In the genomic region with DNA sequence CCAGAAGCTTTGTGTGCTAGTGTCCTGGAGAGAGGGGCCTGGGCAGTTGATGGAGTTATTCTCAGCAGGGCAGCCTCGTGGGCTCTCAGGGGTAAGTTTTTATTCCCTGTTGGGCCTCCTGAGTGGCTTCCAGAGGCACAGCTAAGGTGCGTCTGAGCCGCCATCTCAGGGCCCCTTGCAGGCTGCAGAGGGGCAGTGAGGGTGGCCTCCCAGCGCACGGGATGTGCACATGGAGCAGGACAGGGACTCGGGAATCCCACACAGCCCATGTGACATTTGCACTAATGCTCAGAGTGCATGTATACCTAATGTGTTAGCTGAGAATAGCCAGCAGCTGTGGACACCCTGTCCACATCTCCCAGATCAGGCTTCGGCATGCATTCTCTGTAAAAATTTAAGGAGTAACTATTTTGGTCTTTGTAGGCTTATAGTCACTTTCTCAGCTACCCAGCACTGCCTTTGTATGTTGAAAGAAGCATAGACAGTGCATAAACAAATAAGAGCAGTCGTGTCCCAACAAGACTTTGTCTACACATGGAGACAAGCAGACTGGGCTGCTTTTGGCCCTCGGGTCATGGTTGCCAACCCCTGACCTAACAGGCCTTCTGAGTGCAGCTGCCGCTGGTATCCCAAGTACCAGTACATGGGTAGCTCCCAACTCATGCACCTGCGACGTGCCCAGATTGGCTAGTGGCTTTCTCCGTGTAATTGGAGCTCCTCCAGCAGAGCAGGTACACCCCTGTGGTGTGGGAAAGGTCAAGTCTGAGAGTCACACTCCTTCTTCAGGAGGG, we compare ENCODE assay signal across 19 cellular contexts. TPM values are rescaled to one million over a fixed set of nuclear protein-coding genes. Genes with fewer than 3 reads are reported as not detected.
DNase-seq lines count a peak whose midpoint lies in the region; ATAC-seq and TF ChIP-seq lines count a peak whose summit lies in the region.
"Had no signal": no experiment of that assay in that cellular context is flagged by ENCODE, and none has a peak within 500 bp of the region (broad histone marks: within the 10 kb centered on the region; RNA-seq: fewer than 3 reads in every experiment).

No MANE protein-coding gene starts in this region.

- no peaks in the 10 kb centered on the region for H3K4me1 ChIP-seq in H9 (ENCODE audit: insufficient read depth, low read length)

- no peak overlapping the region for H3K56ac ChIP-seq in H9 (ENCODE audit: insufficient read length, low read depth, low read length)

- no peak overlapping the region for H3K18ac ChIP-seq in H9 (ENCODE audit: insufficient read length, low read depth, low read length)

- H2AFZ ChIP-seq in H9 (ENCODE audit: low read length): no peak overlapping the region

- no peaks in the 10 kb centered on the region; the same call in 1 of the 2 replicates for H3K79me2 ChIP-seq in H9 (ENCODE audit: insufficient read depth, low read length)

- DNase-seq in H9 (peak; percentile 27), MCF 10A (ENCODE audit: unreplicated experiment) (peak; percentile 56), mesenteric fat pad (ENCODE audit: low spot score) (peak; percentile 82), pons (ENCODE audit: low spot score) (no peak), cortex of kidney (lab: John Stamatoyannopoulos, UW) (no peak)
- DNase-seq: ACHN, C1 segment of cervical spinal cord, DMS79 treated with DMSO at 0.1 percent for 48 hours, HCEC 1CT, MV-4-11, NCI-H187, NCI-H2107, NCI-H226, NCI-H524, PC-3, RPMI8226 had no signal

- no peak overlapping the region for H3K27ac ChIP-seq in H9 (ENCODE audit: insufficient read length, low read depth, low read length)

- no peak overlapping the region for H3T11ph ChIP-seq in H9 (ENCODE audit: low read length)

- no peak overlapping the region for H2BK20ac ChIP-seq in H9 (ENCODE audit: low read depth, low read length, poor library complexity, severe bottlenecking)

- H3K14ac ChIP-seq in H9 (ENCODE audit: insufficient read depth, low read length): no peak overlapping the region

- ATAC-seq in esophagus mucosa (peak; percentile 50), GM18498 (IDR thresholded peaks at IDR 0.05; ENCODE audit: unreplicated experiment) (no peak)
- ATAC-seq: K562, PC-3 had no signal

- H3K9me3 ChIP-seq in H9 (ENCODE audit: control insufficient read depth, low read depth, low read length): no peaks in the 10 kb centered on the region

- H2BK12ac ChIP-seq in H9 (ENCODE audit: insufficient read length, low read depth, low read length): no peak overlapping the region

- no peaks in the 10 kb centered on the region; the same call in 1 of the 2 replicates for H3K27me3 ChIP-seq in H9 (ENCODE audit: insufficient read depth, low read length)

- H2BK5ac ChIP-seq in H9 (ENCODE audit: insufficient read length, low read length): no peak overlapping the region

- no peak overlapping the region for H4K5ac ChIP-seq in H9 (ENCODE audit: insufficient read length, low read depth, low read length)

- POLR2A ChIA-PET in MCF 10A (lab: Yijun Ruan, JAX): interaction anchor here (0.6 to 1.9 kb wide), 7 partner anchors 9 to 229 kb away, joined by 3 to 6 read pairs (median 3); no protein-coding TSS in a partner anchor

- no peak overlapping the region for H3K23ac ChIP-seq in H9 (ENCODE audit: insufficient read length, low read depth, low read length)

- H3K9ac ChIP-seq in H9 (ENCODE audit: extremely low read depth, insufficient read length, low read length): no peak overlapping the region

- TF ChIP-seq CTCF in H9 (conservative IDR thresholded peaks at IDR 0.05) (no peak), MCF 10A (IDR thresholded peaks at IDR 0.05; ENCODE audit: unreplicated experiment) (no peak)

- H4K20me1 ChIP-seq in H9 (ENCODE audit: control insufficient read depth, insufficient read depth, insufficient read length): no peaks in the 10 kb centered on the region

- H3K4me1 Mint-ChIP-seq in H9 (peaks cover 16 to 26% of the 10 kb centered on the region in 2 experiments), MCF 10A (ENCODE audit: insufficient read depth, unreplicated experiment) (peaks cover 21% of the 10 kb centered on the region)

- no peaks in the 10 kb centered on the region for H3K23me2 ChIP-seq in H9 (ENCODE audit: insufficient read length, low read depth, low read length, poor library complexity, severe bottlenecking)

- no peak overlapping the region for H2BK120ac ChIP-seq in H9 (ENCODE audit: low read depth, low read length, poor library complexity, severe bottlenecking)

- no peak overlapping the region for H4K91ac ChIP-seq in H9 (ENCODE audit: insufficient read length, low read depth, low read length)

- no peaks in the 10 kb centered on the region for H3K79me1 ChIP-seq in H9 (ENCODE audit: insufficient read depth, low read depth, low read length, poor library complexity, severe bottlenecking)

- no peak overlapping the region for H2AK5ac ChIP-seq in H9 (ENCODE audit: insufficient read length, low read length)

- no peak overlapping the region for H3K4ac ChIP-seq in H9 (ENCODE audit: low read depth, low read length)

- no TSS peak for BruUV-seq in MCF 10A (replicated peaks; lab: Mats Ljungman, UMichigan)

- CTCF ChIA-PET in MCF 10A (lab: Yijun Ruan, JAX): interaction anchor here (0.5 to 8.2 kb wide), 9 partner anchors 12 to 166 kb away, joined by 3 to 56 read pairs (median 4); a partner anchor contains a TSS

- H2BK15ac ChIP-seq in H9 (ENCODE audit: low read depth, low read length): no peak overlapping the region

- peaks cover 0 to 2% of the 10 kb centered on the region in 2 experiments; a peak in 2 of 5 replicates for H3K9me3 Mint-ChIP-seq in H9
- no peaks in the 10 kb centered on the region for H3K9me3 Mint-ChIP-seq in MCF 10A (ENCODE audit: unreplicated experiment)

- intact Hi-C loops in MCF 10A (cut with micrococcal nuclease): no loop called here

- H3K4me2 ChIP-seq in H9 (ENCODE audit: insufficient read depth, insufficient read length, low read length): no peak overlapping the region

- H4K8ac ChIP-seq in H9 (replicated peaks; ENCODE audit: insufficient read length, low read depth, low read length): no peak overlapping the region

- no peak overlapping the region for H3K4me3 Mint-ChIP-seq in H9
- H3K4me3 Mint-ChIP-seq in MCF 10A (ENCODE audit: unreplicated experiment): no peak overlapping the region

- H3K27ac Mint-ChIP-seq in H9 (no peak overlapping the region; a peak in 1 of 7 replicates), MCF 10A (ENCODE audit: low read depth, unreplicated experiment) (no peak overlapping the region)

- WGBS in H9 (ENCODE audit: extremely low coverage, insufficient read length, low lambda C conversion rate): no CpG with 5 or more reads among the region's 13 CpGs

- H3K36me3 Mint-ChIP-seq in H9 (ENCODE audit: insufficient read depth in 1 of 3, low read depth in 3 of 3) (peaks cover 0 to 10% (median 0%) of the 10 kb centered on the region in 3 experiments; a peak in 4 of 7 replicates), MCF 10A (ENCODE audit: insufficient read depth, unreplicated experiment) (no peaks in the 10 kb centered on the region)

- peaks cover 15% of the 10 kb centered on the region; the same call in 1 of the 2 replicates for H3K27me3 Mint-ChIP-seq in H9 (ENCODE audit: low read depth)
- H3K27me3 Mint-ChIP-seq in MCF 10A (ENCODE audit: insufficient read depth, unreplicated experiment): no peaks in the 10 kb centered on the region

RNA-seq across cellular contexts. Expression of a gene that starts 18.6 kb away (rescaled TPM):
- total RNA-seq in H9 (2021) (not detected in 2 replicates), MCF 10A (2022) (not detected in 2 replicates), esophagus mucosa (not detected), mesenteric fat pad (not detected)
- total RNA-seq: K562, PC-3 had no signal

RNA-seq across cellular contexts. Expression of a gene that starts 18.8 kb away (rescaled TPM):
- total RNA-seq in H9 (2021) (not detected in 2 replicates), MCF 10A (2022) (not detected in 2 replicates), esophagus mucosa (not detected), mesenteric fat pad (not detected)
- total RNA-seq: K562, PC-3 had no signal

RNA-seq across cellular contexts. Expression of a gene that starts 50.8 kb away (rescaled TPM):
- total RNA-seq in H9 (2021) (77.2 and 81.9 TPM in 2 replicates), MCF 10A (2022) (303 and 315 TPM in 2 replicates), esophagus mucosa (292 TPM), mesenteric fat pad (1,237 TPM)

Comparison
In these comparisons a context has a peak if more than half of its experiments do, and no peak if none do; other contexts are left out.
1. DNase-seq: peak in H9 (single experiment), MCF 10A (single experiment) and mesenteric fat pad (single experiment); none in pons (single experiment) and cortex of kidney (single experiment).